ENCODE assay signal across 9 cellular contexts in the genomic region with DNA sequence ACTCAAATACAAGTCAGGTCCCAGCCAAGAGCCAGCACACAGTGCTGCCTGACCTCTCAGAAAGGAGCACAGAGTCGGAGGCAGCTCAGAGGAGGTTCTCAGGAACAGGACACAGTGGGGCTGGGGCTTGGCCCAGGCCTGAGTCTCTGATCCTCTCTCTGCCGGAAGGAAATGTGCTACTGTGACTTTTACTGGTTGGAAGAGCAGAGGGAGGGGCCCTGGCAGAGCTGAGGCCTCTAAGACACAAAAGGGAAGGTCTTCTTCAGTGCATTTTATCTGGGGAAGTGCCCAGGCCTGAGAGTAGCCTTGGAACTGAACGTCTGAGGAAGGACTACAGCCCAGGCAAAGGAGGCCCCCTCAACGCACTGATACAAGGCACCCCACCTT. TPM values are rescaled to one million over a fixed set of nuclear protein-coding genes. Genes with fewer than 3 reads are reported as not detected.
A peak's percentile ranks its signal among the peaks of the same experiment; 100 is the strongest.
DNase-seq lines count a peak whose midpoint lies in the region; ATAC-seq, FAIRE-seq and TF ChIP-seq lines count a peak whose summit lies in the region.
"Had no signal": no experiment of that assay in that cellular context is flagged by ENCODE, and none has a peak within 500 bp of the region (broad histone marks: within the 10 kb centered on the region; RNA-seq: fewer than 3 reads in every experiment).

No MANE protein-coding gene starts in this region.

- H3K27me3 ChIP-seq in Loucy (ENCODE audit: insufficient read depth, low read length, poor library complexity, severe bottlenecking): no peaks in the 10 kb centered on the region
- H3K27me3 ChIP-seq in thoracic aorta (replicated peaks; ENCODE audit: insufficient read depth): no peaks in the 10 kb centered on the region

- H3K4me1 Mint-ChIP-seq in activated T-helper 2 cell treated with anti-CD3 and anti-CD28 coated beads, Interferon-gamma antibody, Interleukin-2, Interleukin-4, amounts not matched to agents 10 μg/mL and 5 μg/mL and 100 μg/mL, durations not matched to agents 14 hours and 24 hours and 36 hours (ENCODE audit: low read depth): peaks cover 89% of the 10 kb centered on the region

- H4K20me1 ChIP-seq in Loucy (ENCODE audit: insufficient read depth, low read length, poor library complexity, severe bottlenecking): no peaks in the 10 kb centered on the region

- H3K36me3 Mint-ChIP-seq in activated T-helper 2 cell treated with anti-CD3 and anti-CD28 coated beads, Interferon-gamma antibody, Interleukin-2, Interleukin-4, amounts not matched to agents 10 μg/mL and 5 μg/mL and 100 μg/mL, durations not matched to agents 14 hours and 24 hours and 36 hours (ENCODE audit: low read depth): peaks cover 42% of the 10 kb centered on the region

- TF ChIP-seq CTCF in Loucy (conservative IDR thresholded peaks at IDR 0.05; ENCODE audit: low read length): no peak
- TF ChIP-seq CTCF in kidney (IDR thresholded peaks at IDR 0.05; ENCODE audit: borderline replicate concordance, extremely low read depth, insufficient read depth): no peak
- no peak for TF ChIP-seq CTCF in thoracic aorta (IDR thresholded peaks at IDR 0.05)

- peak; percentile 11 for ATAC-seq in thoracic aorta (ENCODE audit: insufficient number of reproducible peaks, low FRiP score, low read depth)

- intact Hi-C loops in activated T-helper 2 cell treated with anti-CD3 and anti-CD28 coated beads, Interferon-gamma antibody, Interleukin-2, Interleukin-4, amounts not matched to agents 10 μg/mL and 5 μg/mL and 100 μg/mL, durations not matched to agents 14 hours and 24 hours and 36 hours (cut with micrococcal nuclease): loop anchor here (1.0 to 5.0 kb wide), 3 partner anchors 16 to 117 kb away; partner anchors contain the start of genes CASTOR1, CCDC157 and SF3A1
- intact Hi-C loops in kidney (cut with DNase I): no loop called here

- H2AFZ ChIP-seq in Loucy (ENCODE audit: low read length): no peak overlapping the region

- peak; percentile 69 for DNase-seq in activated CD8-positive, alpha-beta memory T cell treated with anti-CD3 and anti-CD28 coated beads, Interleukin-2, amount 50 U/mL, for 48 hours
- DNase-seq in activated CD8-positive, alpha-beta memory T cell treated with anti-CD3 and anti-CD28 coated beads, Interleukin-2, amount 50 U/mL, for 4 hours: no peak
- DNase-seq in activated T-helper 2 cell treated with anti-CD3 and anti-CD28 coated beads, Interferon-gamma antibody, Interleukin-2, Interleukin-4, amounts not matched to agents 10 μg/mL and 5 μg/mL and 100 μg/mL, durations not matched to agents 14 hours and 24 hours and 36 hours (ENCODE audit: low spot score): peak; percentile 65
- DNase-seq in kidney: peak; percentile 88
- no peak for DNase-seq in thoracic aorta (ENCODE audit: low spot score)
- no peak for DNase-seq in COLO829 (ENCODE audit: low spot score)
- DNase-seq in cerebellum (ENCODE audit: low spot score): no peak

- H3K4me3 Mint-ChIP-seq in activated T-helper 2 cell treated with anti-CD3 and anti-CD28 coated beads, Interferon-gamma antibody, Interleukin-2, Interleukin-4, amounts not matched to agents 10 μg/mL and 5 μg/mL and 100 μg/mL, durations not matched to agents 14 hours and 24 hours and 36 hours (ENCODE audit: low read depth): peak overlapping the region; percentile 70

- peaks cover 24% of the 10 kb centered on the region for H3F3A ChIP-seq in Loucy (ENCODE audit: low read depth)

- H3K9me2 ChIP-seq in Loucy (replicated peaks; ENCODE audit: low read depth, low read length): no peaks in the 10 kb centered on the region

- no peaks in the 10 kb centered on the region for H3K9me3 ChIP-seq in Loucy (ENCODE audit: insufficient read depth, low read depth, low read length)
- no peaks in the 10 kb centered on the region for H3K9me3 ChIP-seq in kidney (ENCODE audit: control insufficient read depth in 1 of 2, low read length in 2 of 2)
- H3K9me3 ChIP-seq in thoracic aorta: no peaks in the 10 kb centered on the region

- H3K9ac ChIP-seq in Loucy (ENCODE audit: low read depth, low read length, poor library complexity, severe bottlenecking) (peak overlapping the region; percentile 95), kidney (ENCODE audit: low read length in 2 of 2) (peak overlapping the region in 1 of 2 donors; percentile 60)

- H3K9me3 Mint-ChIP-seq in activated T-helper 2 cell treated with anti-CD3 and anti-CD28 coated beads, Interferon-gamma antibody, Interleukin-2, Interleukin-4, amounts not matched to agents 10 μg/mL and 5 μg/mL and 100 μg/mL, durations not matched to agents 14 hours and 24 hours and 36 hours: no peaks in the 10 kb centered on the region

- no peak for FAIRE-seq in kidney (lab: Jason Lieb, UNC)

- H3K27me3 Mint-ChIP-seq in activated T-helper 2 cell treated with anti-CD3 and anti-CD28 coated beads, Interferon-gamma antibody, Interleukin-2, Interleukin-4, amounts not matched to agents 10 μg/mL and 5 μg/mL and 100 μg/mL, durations not matched to agents 14 hours and 24 hours and 36 hours (ENCODE audit: low read depth): no peaks in the 10 kb centered on the region

- H3K4me1 ChIP-seq in Loucy (ENCODE audit: insufficient read depth, low read length, poor library complexity, severe bottlenecking) (peaks cover 95% of the 10 kb centered on the region), kidney (ENCODE audit: control insufficient read depth in 1 of 2, insufficient read depth in 1 of 2, low read depth in 1 of 2, low read length in 2 of 2) (peaks cover 66 to 82% of the 10 kb centered on the region in 2 donors), thoracic aorta (ENCODE audit: control insufficient read depth in 1 of 2, low read depth in 2 of 2) (peaks cover 76 to 97% of the 10 kb centered on the region in 2 donors)

- peak overlapping the region; percentile 87 for H3K27ac Mint-ChIP-seq in activated T-helper 2 cell treated with anti-CD3 and anti-CD28 coated beads, Interferon-gamma antibody, Interleukin-2, Interleukin-4, amounts not matched to agents 10 μg/mL and 5 μg/mL and 100 μg/mL, durations not matched to agents 14 hours and 24 hours and 36 hours

- H3K4me2 ChIP-seq in Loucy (ENCODE audit: low read depth, low read length, poor library complexity, severe bottlenecking): peak overlapping the region; percentile 92

- H3K4me3 ChIP-seq in Loucy (ENCODE audit: low read length, poor library complexity, severe bottlenecking) (peak overlapping the region; percentile 75), kidney (ENCODE audit: low read length in 2 of 2) (peak overlapping the region in 1 of 2 donors; percentile 7), thoracic aorta (peak overlapping the region; percentile 4)

- H3K27ac ChIP-seq in kidney (ENCODE audit: low read depth in 2 of 2, low read length in 2 of 2): peak overlapping the region; percentile 88 to 92
- peak overlapping the region; percentile 81 to 83 for H3K27ac ChIP-seq in thoracic aorta

- H3K36me3 ChIP-seq in Loucy (ENCODE audit: insufficient read depth, low read length) (peaks cover 29% of the 10 kb centered on the region; the same call in 1 of the 2 replicates), kidney (ENCODE audit: control insufficient read depth in 1 of 2, insufficient read depth in 2 of 2, low read length in 2 of 2) (peaks cover 15 to 19% of the 10 kb centered on the region in 2 donors), thoracic aorta (peaks cover 2% of the 10 kb centered on the region)

- peaks cover 81% of the 10 kb centered on the region for H3K79me2 ChIP-seq in Loucy (ENCODE audit: insufficient read depth, low read length)

RNA-seq across cellular contexts. Expression of gene CASTOR1, which starts 16.2 kb away (rescaled TPM):
- 11.1 TPM in 2 replicates for total RNA-seq in activated T-helper 2 cell treated with anti-CD3 and anti-CD28 coated beads, Interferon-gamma antibody, Interleukin-2, Interleukin-4, amounts not matched to agents 10 μg/mL and 5 μg/mL and 100 μg/mL, durations not matched to agents 14 hours and 24 hours and 36 hours
- 16.5 TPM for total RNA-seq in kidney
- 71.7 TPM for polyA plus RNA-seq in kidney (ENCODE audit: insufficient read depth, low read depth, low replicate concordance)
- 10 to 100 TPM in 1 of 2 donors, 1 to 10 TPM in 1; 7.5 to 22.6 TPM for total RNA-seq in thoracic aorta
- total RNA-seq in cerebellum: 4.9 TPM

RNA-seq across cellular contexts. Expression of gene TBC1D10A, which starts 21.2 kb away (rescaled TPM):
- total RNA-seq in activated T-helper 2 cell treated with anti-CD3 and anti-CD28 coated beads, Interferon-gamma antibody, Interleukin-2, Interleukin-4, amounts not matched to agents 10 μg/mL and 5 μg/mL and 100 μg/mL, durations not matched to agents 14 hours and 24 hours and 36 hours: 26.8 and 29.4 TPM in 2 replicates
- total RNA-seq in kidney (34.5 TPM), thoracic aorta (10 to 100 TPM; 31.5 to 54.2 TPM), cerebellum (6.4 TPM)
- 31.0 TPM for polyA plus RNA-seq in kidney (ENCODE audit: insufficient read depth, low read depth, low replicate concordance)

RNA-seq across cellular contexts. Expression of gene OSM, which starts 38.9 kb away (rescaled TPM):
- total RNA-seq in activated T-helper 2 cell treated with anti-CD3 and anti-CD28 coated beads, Interferon-gamma antibody, Interleukin-2, Interleukin-4, amounts not matched to agents 10 μg/mL and 5 μg/mL and 100 μg/mL, durations not matched to agents 14 hours and 24 hours and 36 hours: 148 and 152 TPM in 2 replicates
- total RNA-seq in kidney (1.2 TPM), thoracic aorta (10 to 100 TPM in 1 of 2 donors, 1 to 10 TPM in 1; 3.5 to 27.1 TPM), cerebellum (0.27 TPM)
- polyA plus RNA-seq in kidney (ENCODE audit: insufficient read depth, low read depth, low replicate concordance): 0.56 TPM
- polyA plus RNA-seq: BJ had no signal

RNA-seq across cellular contexts. Expression of gene SF3A1, which starts 51.2 kb away (rescaled TPM):
- total RNA-seq in activated T-helper 2 cell treated with anti-CD3 and anti-CD28 coated beads, Interferon-gamma antibody, Interleukin-2, Interleukin-4, amounts not matched to agents 10 μg/mL and 5 μg/mL and 100 μg/mL, durations not matched to agents 14 hours and 24 hours and 36 hours: 287 and 325 TPM in 2 replicates
- total RNA-seq in kidney (179 TPM), thoracic aorta (10 to 100 TPM; 56.7 to 77.0 TPM), cerebellum (33.7 TPM)
- polyA plus RNA-seq in kidney (ENCODE audit: insufficient read depth, low read depth, low replicate concordance): 23.7 TPM

RNA-seq across cellular contexts. Expression of gene CCDC157, which starts 51.3 kb away (rescaled TPM):
- 3.2 and 4.3 TPM in 2 replicates for total RNA-seq in activated T-helper 2 cell treated with anti-CD3 and anti-CD28 coated beads, Interferon-gamma antibody, Interleukin-2, Interleukin-4, amounts not matched to agents 10 μg/mL and 5 μg/mL and 100 μg/mL, durations not matched to agents 14 hours and 24 hours and 36 hours
- total RNA-seq in kidney: 5.1 TPM
- polyA plus RNA-seq in kidney (ENCODE audit: insufficient read depth, low read depth, low replicate concordance): 6.0 TPM
- total RNA-seq in thoracic aorta: 1 to 10 TPM in 1 of 2 donors, under 1 TPM in 1; 0.27 to 2.9 TPM
- 5.2 TPM for total RNA-seq in cerebellum

Comparison
In these comparisons a context has a peak if more than half of its experiments do, and no peak if none do; other contexts are left out.
1. DNase-seq: peak in activated CD8-positive, alpha-beta memory T cell treated with anti-CD3 and anti-CD28 coated beads, Interleukin-2, amount 50 U/mL, for 48 hours (single experiment), activated T-helper 2 cell treated with anti-CD3 and anti-CD28 coated beads, Interferon-gamma antibody, Interleukin-2, Interleukin-4, amounts not matched to agents 10 μg/mL and 5 μg/mL and 100 μg/mL, durations not matched to agents 14 hours and 24 hours and 36 hours (single experiment) and kidney (single experiment); none in activated CD8-positive, alpha-beta memory T cell treated with anti-CD3 and anti-CD28 coated beads, Interleukin-2, amount 50 U/mL, for 4 hours (single experiment), thoracic aorta (single experiment), COLO829 (single experiment) and cerebellum (single experiment).